24 cellular contexts compared by ENCODE assay signal in genomic region chr6:129759851-129760595, GRCh38.
"Had no signal": no experiment of that assay in that cellular context is flagged by ENCODE, and none has a peak within 500 bp of the region (broad histone marks: within the 10 kb centered on the region; RNA-seq: fewer than 3 reads in every experiment).

No MANE protein-coding gene starts in this region.

- H3K9ac ChIP-seq: parathyroid adenoma had no signal

- H3K27me3 ChIP-seq: tibial artery had no signal

- H3K4me1 ChIP-seq: esophagus muscularis mucosa, gastroesophageal sphincter, left ventricle myocardium inferior, parathyroid adenoma, psoas muscle, spleen, suprapubic skin, tibial artery had no signal

- DNase-seq: activated CD4-positive, alpha-beta memory T cell treated with anti-CD3 and anti-CD28 coated beads, Interleukin-2, amount 10 ng/mL, durations not matched to agents 7 days and 5 days; activated CD4-positive, alpha-beta T cell treated with anti-CD3 and anti-CD28 coated beads, Interleukin-2, amount 10 ng/mL, durations not matched to agents 24 days and 14 days; activated CD4-positive, CD25-positive, alpha-beta regulatory T cell treated with anti-CD3 and anti-CD28 coated beads, Interleukin-2, amount 50 U/mL, for 72 hours; activated CD8-positive, alpha-beta memory T cell treated with anti-CD3 and anti-CD28 coated beads, Interleukin-2, amount 50 U/mL, for 48 hours; activated gamma-delta T cell treated with Interleukin-2 at 50 U/mL for 16 hours; activated naive CD8-positive, alpha-beta T cell treated with anti-CD3 and anti-CD28 coated beads, Interleukin-2, amount 50 U/mL, for 24 hours; activated T-cell treated with anti-CD3 and anti-CD28 coated beads, Interleukin-2, amount 50 U/mL, for 24 hours; anterior cingulate cortex; endodermal cell; islet precursor cell; left ventricle myocardium inferior; mucosa of descending colon; naive B cell; psoas muscle; spleen; stimulated activated naive CD4-positive, alpha-beta T cell; T-helper 9 cell; tibial artery; WERI-Rb-1 had no signal

- H3K9me3 ChIP-seq: esophagus muscularis mucosa, gastroesophageal sphincter, left ventricle myocardium inferior, mucosa of descending colon, psoas muscle, spleen, suprapubic skin, tibial artery had no signal

- ATAC-seq: activated naive CD8-positive, alpha-beta T cell treated with anti-CD3 and anti-CD28 coated beads, Interleukin-2, amount 50 U/mL, for 24 hours; gastroesophageal sphincter; mucosa of descending colon; psoas muscle had no signal

- H3K4me3 ChIP-seq: esophagus muscularis mucosa, gastroesophageal sphincter, hepatocyte, left ventricle myocardium inferior, mucosa of descending colon, psoas muscle, spleen, suprapubic skin, tibial artery had no signal

- H3K36me3 ChIP-seq: esophagus muscularis mucosa, gastroesophageal sphincter, left ventricle myocardium inferior, spleen, suprapubic skin, tibial artery, WERI-Rb-1 had no signal
